1 cellular context compared by ENCODE assay signal in genomic region chr2:68386362-68386761, GRCh38.
TF ChIP-seq lines count a peak whose summit lies in the region.

No MANE protein-coding gene starts in this region.

TF ChIP-seq in GM23338, 12 proteins besides CTCF, POLR2A, EP300 and RAD21 (continued from another document):
- TF ChIP-seq ZNF462 (CRISPR knock-in tag; IDR thresholded peaks at IDR 0.05) (no peak), JUNB (IDR thresholded peaks at IDR 0.05; ENCODE audit: unreplicated experiment) (no peak), NANOG (IDR thresholded peaks at IDR 0.05; ENCODE audit: borderline replicate concordance) (no peak), REST (IDR thresholded peaks at IDR 0.05; ENCODE audit: unreplicated experiment) (no peak), EZH2 (IDR thresholded peaks at IDR 0.05; ENCODE audit: low read depth, unreplicated experiment) (no peak), ZNF331 (CRISPR knock-in tag; IDR thresholded peaks at IDR 0.05; ENCODE audit: low read depth) (no peak), CREB1 (CRISPR knock-in tag; IDR thresholded peaks at IDR 0.05; ENCODE audit: low read depth) (no peak), STAT1 (IDR thresholded peaks at IDR 0.05; ENCODE audit: unreplicated experiment) (no peak)
- TF ChIP-seq, protein P1, sequence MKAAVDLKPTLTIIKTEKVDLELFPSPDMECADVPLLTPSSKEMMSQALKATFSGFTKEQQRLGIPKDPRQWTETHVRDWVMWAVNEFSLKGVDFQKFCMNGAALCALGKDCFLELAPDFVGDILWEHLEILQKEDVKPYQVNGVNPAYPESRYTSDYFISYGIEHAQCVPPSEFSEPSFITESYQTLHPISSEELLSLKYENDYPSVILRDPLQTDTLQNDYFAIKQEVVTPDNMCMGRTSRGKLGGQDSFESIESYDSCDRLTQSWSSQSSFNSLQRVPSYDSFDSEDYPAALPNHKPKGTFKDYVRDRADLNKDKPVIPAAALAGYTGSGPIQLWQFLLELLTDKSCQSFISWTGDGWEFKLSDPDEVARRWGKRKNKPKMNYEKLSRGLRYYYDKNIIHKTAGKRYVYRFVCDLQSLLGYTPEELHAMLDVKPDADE (IDR thresholded peaks at IDR 0.05): no peak
